ENCODE assay signal across 24 cellular contexts in the genomic region with DNA sequence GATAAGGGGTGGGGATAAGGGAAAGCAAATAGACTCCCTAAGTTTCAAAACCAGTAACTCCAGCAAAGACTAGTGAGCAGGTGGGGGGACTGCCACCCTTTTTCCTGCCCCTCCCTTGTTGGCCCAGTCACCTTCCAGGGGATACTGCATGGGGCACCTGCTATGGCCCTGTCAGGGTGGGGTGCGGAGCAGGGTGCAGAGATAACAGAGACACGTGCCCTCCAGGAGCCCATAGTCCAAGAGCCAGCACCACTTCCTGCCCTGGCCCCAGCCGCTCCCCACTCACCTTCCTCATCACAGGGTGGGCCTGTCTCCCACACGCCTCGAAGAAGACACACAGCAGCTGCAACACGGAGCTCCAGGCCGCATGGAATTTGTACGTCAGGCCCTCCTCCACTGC.
"Had no signal": no experiment of that assay in that cellular context is flagged by ENCODE, and none has a peak within 500 bp of the region (broad histone marks: within the 10 kb centered on the region; RNA-seq: fewer than 3 reads in every experiment).

No MANE protein-coding gene starts in this region.

- H3K9me3 ChIP-seq: body of pancreas, esophagus muscularis mucosa, heart left ventricle, left lung, lower lobe of right lung, spleen, tibial nerve had no signal

- H3K27me3 Mint-ChIP-seq: activated B cell treated with CpG ODN at 0.5 μM for 24 hours; activated naive CD4-positive, alpha-beta T cell treated with anti-CD3 and anti-CD28 coated beads, Interleukin-2, amount 50 U/mL, for 24 hours; activated T-cell treated with anti-CD3 and anti-CD28 coated beads, Interleukin-2, amount 50 U/mL, for 24 hours; activated T-helper 17 cell treated with anti-CD3 and anti-CD28 coated beads, Interleukin-2, amount 50 U/mL, for 72 hours had no signal

- H3K4me1 Mint-ChIP-seq: activated B cell treated with CpG ODN at 0.5 μM for 24 hours; activated naive CD4-positive, alpha-beta T cell treated with anti-CD3 and anti-CD28 coated beads, Interleukin-2, amount 50 U/mL, for 24 hours; activated T-helper 17 cell treated with anti-CD3 and anti-CD28 coated beads, Interleukin-2, amount 50 U/mL, for 72 hours had no signal

- H3K27me3 ChIP-seq: body of pancreas, esophagus muscularis mucosa, foreskin keratinocyte, heart left ventricle, left lung, spleen, tibial nerve had no signal

- H3K9me3 Mint-ChIP-seq: activated B cell treated with CpG ODN at 0.5 μM for 24 hours; activated naive CD4-positive, alpha-beta T cell treated with anti-CD3 and anti-CD28 coated beads, Interleukin-2, amount 50 U/mL, for 24 hours; activated T-cell treated with anti-CD3 and anti-CD28 coated beads, Interleukin-2, amount 50 U/mL, for 24 hours; activated T-helper 17 cell treated with anti-CD3 and anti-CD28 coated beads, Interleukin-2, amount 50 U/mL, for 72 hours; T-helper 2 cell treated with Interferon-gamma antibody and Interleukin-4, amounts not matched to agents 5 μg/mL and 100 μg/mL, for 36 hours had no signal

- ATAC-seq: activated T-helper 17 cell treated with anti-CD3 and anti-CD28 coated beads, Interleukin-2, amount 50 U/mL, for 72 hours; body of pancreas; foreskin keratinocyte; heart left ventricle; left lung; lower lobe of right lung; right cardiac atrium had no signal

- H3K27ac ChIP-seq: body of pancreas, coronary artery, esophagus muscularis mucosa, foreskin keratinocyte, heart left ventricle, left lung, lower lobe of right lung, spleen, tibial nerve had no signal

- H3K4me3 Mint-ChIP-seq: activated B cell treated with CpG ODN at 0.5 μM for 24 hours; activated naive CD4-positive, alpha-beta T cell treated with anti-CD3 and anti-CD28 coated beads, Interleukin-2, amount 50 U/mL, for 24 hours; activated T-cell treated with anti-CD3 and anti-CD28 coated beads, Interleukin-2, amount 50 U/mL, for 24 hours; activated T-helper 17 cell treated with anti-CD3 and anti-CD28 coated beads, Interleukin-2, amount 50 U/mL, for 72 hours; T-helper 2 cell treated with Interferon-gamma antibody and Interleukin-4, amounts not matched to agents 5 μg/mL and 100 μg/mL, for 36 hours had no signal

- H3K4me3 ChIP-seq: body of pancreas, coronary artery, esophagus muscularis mucosa, heart left ventricle, left lung, lower lobe of right lung, spleen, tibial nerve had no signal

- DNase-seq: activated B cell treated with CpG ODN at 0.5 μM for 24 hours; activated CD4-positive, alpha-beta T cell treated with anti-CD3 and anti-CD28 coated beads, Interleukin-2, amount 50 U/mL, for 48 hours; activated CD8-positive, alpha-beta memory T cell treated with anti-CD3 and anti-CD28 coated beads, Interleukin-2, amount 50 U/mL, for 48 hours; activated gamma-delta T cell treated with Interleukin-2 at 50 U/mL for 16 hours; activated T-cell treated with anti-CD3 and anti-CD28 coated beads, Interleukin-2, amount 50 U/mL, for 24 hours; aorta; body of pancreas; cerebellar nuclear complex; foreskin keratinocyte; heart left ventricle; lower lobe of right lung; mesenchymal stem cell; occipital lobe; right cardiac atrium; spleen; stimulated activated naive CD4-positive, alpha-beta T cell treated with Interleukin-2 at 50 U/mL for 16 hours; T-helper 1 cell had no signal

- H3K27ac Mint-ChIP-seq: activated B cell treated with CpG ODN at 0.5 μM for 24 hours; activated naive CD4-positive, alpha-beta T cell treated with anti-CD3 and anti-CD28 coated beads, Interleukin-2, amount 50 U/mL, for 24 hours; activated T-cell treated with anti-CD3 and anti-CD28 coated beads, Interleukin-2, amount 50 U/mL, for 24 hours; activated T-helper 17 cell treated with anti-CD3 and anti-CD28 coated beads, Interleukin-2, amount 50 U/mL, for 72 hours; T-helper 2 cell treated with Interferon-gamma antibody and Interleukin-4, amounts not matched to agents 5 μg/mL and 100 μg/mL, for 36 hours had no signal

- H3K36me3 Mint-ChIP-seq: activated naive CD4-positive, alpha-beta T cell treated with anti-CD3 and anti-CD28 coated beads, Interleukin-2, amount 50 U/mL, for 24 hours had no signal

- H3K4me1 ChIP-seq: body of pancreas, foreskin keratinocyte, lower lobe of right lung, tibial nerve had no signal
